ENCODE assay signal across 18 cellular contexts in genomic region chr20:17014967-17015366, GRCh38.
"Had no signal": no experiment of that assay in that cellular context is flagged by ENCODE, and none has a peak within 500 bp of the region (broad histone marks: within the 10 kb centered on the region; RNA-seq: fewer than 3 reads in every experiment).

No MANE protein-coding gene starts in this region.

- DNase-seq: KBM-7, MV-4-11, NCI-H1048, NCI-H1436 treated with DMSO at 0.1 percent for 48 hours, NCI-H1694, NCI-H187 treated with DMSO at 0.1 percent for 48 hours, NCI-H2029 treated with DMSO at 0.1 percent for 48 hours, NCI-H2171, NCI-H446 treated with DMSO at 0.1 percent for 48 hours, NCI-H510A treated with DMSO at 0.1 percent for 48 hours, NCI-H526, NCI-H774, Right ventricle myocardium superior, RPMI8226, SIG-M5 had no signal

- H3K4me1 ChIP-seq: SJSA1 had no signal

- FAIRE-seq: RCC 7860 had no signal

- H3K4me3 ChIP-seq: SJSA1, SK-N-MC had no signal

- H3K9me3 ChIP-seq: SJSA1 had no signal

- H3K36me3 ChIP-seq: SJSA1 had no signal

- H3K27ac ChIP-seq: SJSA1, SK-N-MC had no signal
